Comparison of ENCODE assay signal across 1 cellular context in genomic region chr14:95480887-95481226, GRCh38.
TF ChIP-seq lines count a peak whose summit lies in the region.

No MANE protein-coding gene starts in this region.

TF ChIP-seq in GM12878, 131 proteins besides CTCF, POLR2A, EP300 and RAD21 (continued from another document):
- TF ChIP-seq NR2F1 (conservative IDR thresholded peaks at IDR 0.05), result 0 out of 2 replicates have a peak, but pooled peaks have one; percentile 7
- no peak for TF ChIP-seq CBX3 (IDR thresholded peaks at IDR 0.05; ENCODE audit: borderline replicate concordance, low read depth)
- TF ChIP-seq YBX1 (IDR thresholded peaks at IDR 0.05), result no peak
